Comparison of ENCODE assay signal across 1 cellular context in genomic region chr2:69893684-69894481, GRCh38.
TF ChIP-seq lines count a peak whose summit lies in the region.

TSS of gene SNRNP27 (plus strand) at chr2:69893956. CDS start at chr2:69893985, 29 bp downstream.

TF ChIP-seq in A549, 52 proteins besides CTCF, POLR2A, EP300 and RAD21 (continued from another document):
- TF ChIP-seq HES2 (IDR thresholded peaks at IDR 0.05) (no peak), SMC3 (IDR thresholded peaks at IDR 0.05) (peak; percentile 25; the same call in 2 of the 3 replicates), EHMT2 (IDR thresholded peaks at IDR 0.05; ENCODE audit: low read depth) (0 out of 2 replicates have a peak, but pooled peaks have one; percentile 44), USF2 (IDR thresholded peaks at IDR 0.05) (no peak), PBX3 (IDR thresholded peaks at IDR 0.05) (peak; percentile 77)
